Comparison of ENCODE assay signal across 1 cellular context in genomic region chr6:64505312-64505711, GRCh38.
TF ChIP-seq lines count a peak whose summit lies in the region.

No MANE protein-coding gene starts in this region.

TF ChIP-seq in HCT116, 20 proteins besides CTCF, POLR2A, EP300 and RAD21 (continued from another document):
- no peak for TF ChIP-seq EZH2 (IDR thresholded peaks at IDR 0.05)
- TF ChIP-seq CEBPB (IDR thresholded peaks at IDR 0.05; ENCODE audit: low read depth): no peak
- TF ChIP-seq YY1 (IDR thresholded peaks at IDR 0.05; ENCODE audit: extremely low read depth, insufficient replicate concordance, low read depth, low read length): no peak
